16 cellular contexts compared by ENCODE assay signal in the genomic region with DNA sequence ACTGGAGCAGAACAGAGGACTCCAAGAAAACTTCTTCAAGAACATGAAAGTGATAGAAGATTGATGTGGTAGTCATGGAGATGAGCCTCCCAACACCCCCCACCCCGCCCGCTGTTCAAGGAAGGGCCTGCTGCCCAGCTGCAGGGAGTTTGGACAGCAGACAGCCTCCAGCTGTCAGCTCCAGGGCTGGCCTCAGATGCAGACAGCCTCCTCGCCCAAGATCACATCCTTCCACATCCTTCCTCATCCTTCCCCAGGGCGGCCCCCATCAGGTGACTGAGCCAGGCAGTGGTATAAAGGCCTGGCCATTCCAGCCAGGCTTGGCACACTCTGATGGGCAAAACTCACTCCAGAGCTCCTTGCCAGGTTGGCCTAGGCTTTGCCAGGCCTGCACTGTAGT. TPM values are rescaled to one million over a fixed set of nuclear protein-coding genes. Genes with fewer than 3 reads are reported as not detected.
DNase-seq lines count a peak whose midpoint lies in the region; ATAC-seq and TF ChIP-seq lines count a peak whose summit lies in the region.
"Had no signal": no experiment of that assay in that cellular context is flagged by ENCODE, and none has a peak within 500 bp of the region (broad histone marks: within the 10 kb centered on the region; RNA-seq: fewer than 3 reads in every experiment).

No MANE protein-coding gene starts in this region.

- ATAC-seq in left ventricle myocardium superior (no peak), Right ventricle myocardium inferior (no peak), esophagus mucosa (no peak)
- ATAC-seq in activated T-helper 17 cell treated with anti-CD3 and anti-CD28 coated beads, Interleukin-2, amount 50 U/mL, for 72 hours (replicated peaks) = no peak
- ATAC-seq: CD8-positive, alpha-beta T cell had no signal

- H3K27ac Mint-ChIP-seq in activated T-helper 17 cell treated with anti-CD3 and anti-CD28 coated beads, Interleukin-2, amount 50 U/mL, for 72 hours = peak overlapping the region; percentile 65
- no peak overlapping the region for H3K27ac Mint-ChIP-seq in type B pancreatic cell
- H3K27ac Mint-ChIP-seq: CD8-positive, alpha-beta T cell had no signal

- H3K27ac ChIP-seq in esophagus squamous epithelium = no peak overlapping the region

- H3K36me3 ChIP-seq in esophagus squamous epithelium = no peaks in the 10 kb centered on the region

- H3K9me3 Mint-ChIP-seq in activated T-helper 17 cell treated with anti-CD3 and anti-CD28 coated beads, Interleukin-2, amount 50 U/mL, for 72 hours = no peaks in the 10 kb centered on the region
- no peaks in the 10 kb centered on the region for H3K9me3 Mint-ChIP-seq in type B pancreatic cell
- H3K9me3 Mint-ChIP-seq: CD8-positive, alpha-beta T cell had no signal

- 31 to 46% methylated on average over 2 to 4 of the region's 4 CpGs for WGBS in esophagus squamous epithelium, 2 donors

- intact Hi-C loops in left ventricle myocardium superior (cut with micrococcal nuclease) = no loop called here
- intact Hi-C loops in Right ventricle myocardium inferior (cut with DNase I) = no loop called here
- intact Hi-C loops in esophagus squamous epithelium (cut with DNase I) = no loop called here

- DNase-seq in left ventricle myocardium superior = peak; percentile 39
- no peak for DNase-seq in Right ventricle myocardium inferior (ENCODE audit: missing footprints)
- peak; percentile 35 for DNase-seq in medulla oblongata (ENCODE audit: extremely low spot score)
- no peak for DNase-seq in type B pancreatic cell (ENCODE audit: extremely low spot score, unreplicated experiment)
- DNase-seq in esophagus squamous epithelium (lab: John Stamatoyannopoulos, UW) = no peak
- DNase-seq in erythroblast (lab: John Stamatoyannopoulos, UW) = no peak
- DNase-seq: CD8-positive, alpha-beta T cell; Karpas-422; MM.1S; NCI-H1105; NCI-H1694 treated with DMSO at 0.1 percent for 48 hours; NCI-H226; NCI-H526; NK-92 treated with Interleukin-12 subunit alpha and Interleukin-12 subunit beta, amount 100 ng/mL, for 24 hours had no signal

- H3K36me3 Mint-ChIP-seq in activated T-helper 17 cell treated with anti-CD3 and anti-CD28 coated beads, Interleukin-2, amount 50 U/mL, for 72 hours (ENCODE audit: low read depth) = no peaks in the 10 kb centered on the region
- no peaks in the 10 kb centered on the region for H3K36me3 Mint-ChIP-seq in type B pancreatic cell
- H3K36me3 Mint-ChIP-seq: CD8-positive, alpha-beta T cell had no signal

- peaks cover 4% of the 10 kb centered on the region for H3K4me1 Mint-ChIP-seq in activated T-helper 17 cell treated with anti-CD3 and anti-CD28 coated beads, Interleukin-2, amount 50 U/mL, for 72 hours
- H3K4me1 Mint-ChIP-seq in type B pancreatic cell (ENCODE audit: unreplicated experiment) = peaks cover 3% of the 10 kb centered on the region

- no peaks in the 10 kb centered on the region for H3K27me3 ChIP-seq in esophagus squamous epithelium

- TF ChIP-seq CTCF in type B pancreatic cell (conservative IDR thresholded peaks at IDR 0.05) (no peak), esophagus squamous epithelium (IDR thresholded peaks at IDR 0.05) (no peak)

- TF ChIP-seq POLR2A in esophagus squamous epithelium (IDR thresholded peaks at IDR 0.05) (no peak), erythroblast (IDR thresholded peaks at IDR 0.05; ENCODE audit: low read length) (no peak)

- no peaks in the 10 kb centered on the region for H3K27me3 Mint-ChIP-seq in activated T-helper 17 cell treated with anti-CD3 and anti-CD28 coated beads, Interleukin-2, amount 50 U/mL, for 72 hours
- no peaks in the 10 kb centered on the region for H3K27me3 Mint-ChIP-seq in type B pancreatic cell

- no peak overlapping the region for H3K4me3 Mint-ChIP-seq in activated T-helper 17 cell treated with anti-CD3 and anti-CD28 coated beads, Interleukin-2, amount 50 U/mL, for 72 hours
- H3K4me3 Mint-ChIP-seq in type B pancreatic cell = peak overlapping the region; percentile 54
- H3K4me3 Mint-ChIP-seq: CD8-positive, alpha-beta T cell had no signal

- H3K9me3 ChIP-seq in esophagus squamous epithelium = no peaks in the 10 kb centered on the region

- peaks cover 0 to 21% (median 9%) of the 10 kb centered on the region in 3 donors for H3K4me1 ChIP-seq in esophagus squamous epithelium

- no peak overlapping the region for H3K4me3 ChIP-seq in esophagus squamous epithelium

RNA-seq across cellular contexts. Expression of a gene that starts 24.6 kb away (rescaled TPM):
- total RNA-seq in left ventricle myocardium superior = 145 TPM
- total RNA-seq in Right ventricle myocardium inferior = 150 TPM
- total RNA-seq in activated T-helper 17 cell treated with anti-CD3 and anti-CD28 coated beads, Interleukin-2, amount 50 U/mL, for 72 hours = 100 to 1,000 TPM; 551 to 805 TPM
- 358 and 559 TPM in 2 replicates for total RNA-seq in type B pancreatic cell (ENCODE audit: low replicate concordance)
- total RNA-seq in esophagus mucosa = 336 TPM
- total RNA-seq in esophagus squamous epithelium = 100 to 1,000 TPM; 105 to 312 (median 243) TPM

RNA-seq across cellular contexts. Expression of a gene that starts 32.7 kb away (rescaled TPM):
- total RNA-seq in left ventricle myocardium superior (4.6 TPM), Right ventricle myocardium inferior (6.9 TPM), type B pancreatic cell (ENCODE audit: low replicate concordance) (27.7 and 31.8 TPM in 2 replicates), esophagus mucosa (27.3 TPM), esophagus squamous epithelium (10 to 100 TPM; 24.0 to 49.7 (median 37.7) TPM)
- 100 to 1,000 TPM; 154 to 211 TPM for total RNA-seq in activated T-helper 17 cell treated with anti-CD3 and anti-CD28 coated beads, Interleukin-2, amount 50 U/mL, for 72 hours

Comparison
In these comparisons a context has a peak if more than half of its experiments do, and no peak if none do; other contexts are left out.
1. DNase-seq: peak in left ventricle myocardium superior (single experiment) and medulla oblongata (single experiment); none in Right ventricle myocardium inferior (single experiment), type B pancreatic cell (single experiment), esophagus squamous epithelium (single experiment) and erythroblast (0 of 2).